In the genomic region with DNA sequence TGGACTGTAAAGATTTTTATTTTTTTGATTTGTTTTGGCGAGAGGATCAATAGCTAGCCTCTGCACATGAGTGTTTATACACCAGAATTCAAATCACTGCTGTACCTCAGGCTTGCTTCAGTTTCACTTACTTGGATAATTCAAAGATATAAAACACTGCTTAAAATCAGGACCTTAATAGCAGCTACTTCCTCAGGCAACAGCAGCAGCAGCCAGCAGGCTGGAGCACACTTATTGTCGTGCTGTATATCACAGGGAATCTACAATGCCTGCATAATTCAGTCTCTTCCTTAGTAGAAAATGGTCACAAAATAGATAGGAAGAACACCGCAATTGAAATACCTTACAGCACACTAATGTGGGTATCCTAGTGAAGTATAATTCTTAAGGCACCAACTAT, we compare ENCODE assay signal across 17 cellular contexts.
A peak's percentile ranks its signal among the peaks of the same experiment; 100 is the strongest.
DNase-seq lines count a peak whose midpoint lies in the region; ATAC-seq and TF ChIP-seq lines count a peak whose summit lies in the region.
"Had no signal": no experiment of that assay in that cellular context is flagged by ENCODE, and none has a peak within 500 bp of the region (broad histone marks: within the 10 kb centered on the region; RNA-seq: fewer than 3 reads in every experiment).

No MANE protein-coding gene starts in this region.

- 46 to 61% (median 57%) methylated on average over 3 of the region's 3 CpGs for WGBS in heart left ventricle, 4 donors
- 71% methylated on average over 3 of the region's 3 CpGs for WGBS in hepatocyte (ENCODE audit: low lambda C conversion rate, missing lambda C conversion rate)

- H3K4me3 Mint-ChIP-seq in Caco-2 (ENCODE audit: unreplicated experiment), result no peak overlapping the region
- H3K4me3 Mint-ChIP-seq: CD8-positive, alpha-beta T cell had no signal

- H3K4me1 ChIP-seq in heart left ventricle, result peaks cover 0 to 19% (median 0%) of the 10 kb centered on the region in 12 donors
- H3K4me1 ChIP-seq in hepatocyte (ENCODE audit: insufficient read depth), result no peaks in the 10 kb centered on the region
- H3K4me1 ChIP-seq in OCI-LY7 (ENCODE audit: insufficient read depth, low read length, poor library complexity, severe bottlenecking), result no peaks in the 10 kb centered on the region
- H3K4me1 ChIP-seq in Caco-2, result no peaks in the 10 kb centered on the region

- DNase-seq in Right ventricle myocardium superior (no peak), heart left ventricle (no peak), hepatocyte (ENCODE audit: low spot score) (no peak), sciatic nerve (ENCODE audit: low spot score) (no peak), NCI-H2029 (lab: John Stamatoyannopoulos, UW) (no peak), OCI-LY7 (ENCODE audit: low spot score) (no peak), Caco-2 (no peak)
- DNase-seq: 8988T; CD8-positive, alpha-beta T cell; DMS 273 treated with DMSO at 0.1 percent for 48 hours; DMS53; DND-41; GM23248; HCEC 1CT had no signal

- H3K9me3 Mint-ChIP-seq in Caco-2 (ENCODE audit: unreplicated experiment), result no peaks in the 10 kb centered on the region
- H3K9me3 Mint-ChIP-seq: CD8-positive, alpha-beta T cell had no signal

- TF ChIP-seq CTCF in heart left ventricle (IDR thresholded peaks at IDR 0.05) (no peak), hepatocyte (IDR thresholded peaks at IDR 0.05; ENCODE audit: poor library complexity) (no peak), OCI-LY7 (conservative IDR thresholded peaks at IDR 0.05; ENCODE audit: low read length) (no peak), Caco-2 (IDR thresholded peaks at IDR 0.05; ENCODE audit: insufficient read depth in 1 of 2, low read depth in 1 of 2, low read length in 1 of 2, severe bottlenecking in 1 of 2, unreplicated experiment in 1 of 2) (no peak)

- CTCF ChIA-PET in OCI-LY7 (lab: Charles Lee; ENCODE audit: unreplicated experiment) (no interaction called here), Caco-2 (lab: Charles Lee) (no interaction called here)

- no peaks in the 10 kb centered on the region for H3K4me1 Mint-ChIP-seq in Caco-2 (ENCODE audit: low read depth, unreplicated experiment)

- no peaks in the 10 kb centered on the region for H3K36me3 ChIP-seq in heart left ventricle
- H3K36me3 ChIP-seq in hepatocyte (replicated peaks; ENCODE audit: insufficient read depth, low read depth), result no peaks in the 10 kb centered on the region
- no peaks in the 10 kb centered on the region for H3K36me3 ChIP-seq in OCI-LY7 (ENCODE audit: insufficient read depth, low read length)
- H3K36me3 ChIP-seq in Caco-2 (ENCODE audit: control insufficient read depth, insufficient read depth, low read length), result no peaks in the 10 kb centered on the region

- BruUV-seq in OCI-LY7 (replicated peaks; lab: Mats Ljungman, UMichigan) (no TSS peak), Caco-2 (replicated peaks; lab: Mats Ljungman, UMichigan) (no TSS peak)

- no peak overlapping the region for H3K4me2 ChIP-seq in hepatocyte
- H3K4me2 ChIP-seq in OCI-LY7 (ENCODE audit: low read length), result no peak overlapping the region

- POLR2A ChIA-PET in OCI-LY7 (lab: Charles Lee) (interaction anchor here (0.7 to 1.2 kb wide), 3 partner anchors 27 to 921 kb away, joined by 3 to 4 read pairs (median 3); no protein-coding TSS in a partner anchor), Caco-2 (lab: Charles Lee) (no interaction called here)

- H3K27ac Mint-ChIP-seq in Caco-2 (ENCODE audit: unreplicated experiment), result no peak overlapping the region
- H3K27ac Mint-ChIP-seq: CD8-positive, alpha-beta T cell had no signal

- H3K9me3 ChIP-seq in heart left ventricle (no peaks in the 10 kb centered on the region), hepatocyte (ENCODE audit: low read depth) (no peaks in the 10 kb centered on the region), OCI-LY7 (ENCODE audit: low read length) (no peaks in the 10 kb centered on the region), Caco-2 (no peaks in the 10 kb centered on the region)

- intact Hi-C loops in Right ventricle myocardium superior (cut with DNase I) (no loop called here), heart left ventricle (cut with DNase I) (no loop called here), sciatic nerve (cut with DNase I) (no loop called here), OCI-LY7 (cut with micrococcal nuclease; ENCODE audit: unreplicated experiment) (no loop called here), Caco-2 (cut with micrococcal nuclease; ENCODE audit: unreplicated experiment) (no loop called here)

- H3K27me3 ChIP-seq in heart left ventricle, result no peaks in the 10 kb centered on the region
- no peaks in the 10 kb centered on the region for H3K27me3 ChIP-seq in hepatocyte
- no peaks in the 10 kb centered on the region for H3K27me3 ChIP-seq in Caco-2 (replicated peaks; ENCODE audit: control insufficient read depth, insufficient read depth, low read length)
- H3K27me3 ChIP-seq: BLaER1 treated with 17β-estradiol and CSF1 and Interleukin-3, amounts not matched to agents 10 nM and 100 nM had no signal

- no peak overlapping the region for H3K27ac ChIP-seq in heart left ventricle
- H3K27ac ChIP-seq in hepatocyte, result peak overlapping the region; percentile 21
- H3K27ac ChIP-seq in OCI-LY7 (ENCODE audit: low read depth, low read length, poor library complexity, severe bottlenecking), result no peak overlapping the region
- H3K27ac ChIP-seq: BLaER1 treated with 17β-estradiol and CSF1 and Interleukin-3, amounts not matched to agents 10 nM and 100 nM; GM23248; HL-60 had no signal

- no peaks in the 10 kb centered on the region for H3K27me3 Mint-ChIP-seq in Caco-2 (ENCODE audit: insufficient read depth, unreplicated experiment)

- H3K4me3 ChIP-seq in heart left ventricle (no peak overlapping the region), hepatocyte (no peak overlapping the region), OCI-LY7 (ENCODE audit: low read depth, low read length, poor library complexity, severe bottlenecking) (no peak overlapping the region), Caco-2 (ENCODE audit: low read depth, low read length) (no peak overlapping the region)
- H3K4me3 ChIP-seq: BLaER1 treated with 17β-estradiol and CSF1 and Interleukin-3, amounts not matched to agents 10 nM and 100 nM; GM23248 had no signal

- H4K20me1 ChIP-seq in hepatocyte (ENCODE audit: insufficient read depth, poor library complexity, severe bottlenecking) (no peaks in the 10 kb centered on the region), OCI-LY7 (ENCODE audit: insufficient read depth, low read length) (no peaks in the 10 kb centered on the region)
- H4K20me1 ChIP-seq: BLaER1 treated with 17β-estradiol and CSF1 and Interleukin-3, amounts not matched to agents 10 nM and 100 nM had no signal

- no peaks in the 10 kb centered on the region for H3K36me3 Mint-ChIP-seq in Caco-2 (ENCODE audit: insufficient read depth, unreplicated experiment)
- H3K36me3 Mint-ChIP-seq: CD8-positive, alpha-beta T cell had no signal

- no peaks in the 10 kb centered on the region for H3K9me2 ChIP-seq in hepatocyte (replicated peaks; ENCODE audit: insufficient read depth)
- no peaks in the 10 kb centered on the region for H3K9me2 ChIP-seq in OCI-LY7 (ENCODE audit: insufficient read depth, low read length)

- H2AFZ ChIP-seq in hepatocyte (no peak overlapping the region), OCI-LY7 (ENCODE audit: low read length) (no peak overlapping the region)
- H2AFZ ChIP-seq: GM23248 had no signal

- no peaks in the 10 kb centered on the region for H3K79me2 ChIP-seq in hepatocyte
- no peaks in the 10 kb centered on the region for H3K79me2 ChIP-seq in OCI-LY7 (ENCODE audit: insufficient read depth, low read depth, low read length)

- peak; percentile 30 for ATAC-seq in Right ventricle myocardium superior (ENCODE audit: poor library complexity)
- ATAC-seq in heart left ventricle, result no peak
- 0 out of 3 replicates have a peak, but pooled peaks have one; percentile 30 for ATAC-seq in SK-N-SH treated with all-trans-retinoic acid at 6 μM for 48 hours
- ATAC-seq in sciatic nerve, result peak; percentile 41
- ATAC-seq: CD8-positive, alpha-beta T cell had no signal

- TF ChIP-seq POLR2A in heart left ventricle (IDR thresholded peaks at IDR 0.05), result no peak

TF ChIP-seq in SK-N-SH treated with all-trans-retinoic acid at 6 μM for 48 hours, 23 proteins besides CTCF, POLR2A, EP300 and RAD21 (continues in another document):
- TF ChIP-seq ZNF8 (CRISPR knock-in tag; IDR thresholded peaks at IDR 0.05) (no peak), RARB (CRISPR knock-in tag; IDR thresholded peaks at IDR 0.05) (no peak), ZFP30 (CRISPR knock-in tag; IDR thresholded peaks at IDR 0.05) (no peak), ZNF70 (CRISPR knock-in tag; IDR thresholded peaks at IDR 0.05) (no peak), OSR1 (CRISPR knock-in tag; IDR thresholded peaks at IDR 0.05) (no peak), ZNF565 (CRISPR knock-in tag; conservative IDR thresholded peaks at IDR 0.05; ENCODE audit: low read depth) (no peak), ARNTL (CRISPR knock-in tag; IDR thresholded peaks at IDR 0.05; ENCODE audit: borderline replicate concordance, low read depth) (no peak), SNAI2 (CRISPR knock-in tag; IDR thresholded peaks at IDR 0.05) (no peak)
- TF ChIP-seq, protein P1, sequence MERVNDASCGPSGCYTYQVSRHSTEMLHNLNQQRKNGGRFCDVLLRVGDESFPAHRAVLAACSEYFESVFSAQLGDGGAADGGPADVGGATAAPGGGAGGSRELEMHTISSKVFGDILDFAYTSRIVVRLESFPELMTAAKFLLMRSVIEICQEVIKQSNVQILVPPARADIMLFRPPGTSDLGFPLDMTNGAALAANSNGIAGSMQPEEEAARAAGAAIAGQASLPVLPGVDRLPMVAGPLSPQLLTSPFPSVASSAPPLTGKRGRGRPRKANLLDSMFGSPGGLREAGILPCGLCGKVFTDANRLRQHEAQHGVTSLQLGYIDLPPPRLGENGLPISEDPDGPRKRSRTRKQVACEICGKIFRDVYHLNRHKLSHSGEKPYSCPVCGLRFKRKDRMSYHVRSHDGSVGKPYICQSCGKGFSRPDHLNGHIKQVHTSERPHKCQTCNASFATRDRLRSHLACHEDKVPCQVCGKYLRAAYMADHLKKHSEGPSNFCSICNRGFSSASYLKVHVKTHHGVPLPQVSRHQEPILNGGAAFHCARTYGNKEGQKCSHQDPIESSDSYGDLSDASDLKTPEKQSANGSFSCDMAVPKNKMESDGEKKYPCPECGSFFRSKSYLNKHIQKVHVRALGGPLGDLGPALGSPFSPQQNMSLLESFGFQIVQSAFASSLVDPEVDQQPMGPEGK (CRISPR knock-in tag; IDR thresholded peaks at IDR 0.05; ENCODE audit: borderline replicate concordance), result no peak

Comparison
In these comparisons a context has a peak if more than half of its experiments do, and no peak if none do; other contexts are left out.
1. ATAC-seq: peak in Right ventricle myocardium superior (single experiment), SK-N-SH treated with all-trans-retinoic acid at 6 μM for 48 hours (single experiment) and sciatic nerve (single experiment); none in heart left ventricle (0 of 4).